In the genomic region with DNA sequence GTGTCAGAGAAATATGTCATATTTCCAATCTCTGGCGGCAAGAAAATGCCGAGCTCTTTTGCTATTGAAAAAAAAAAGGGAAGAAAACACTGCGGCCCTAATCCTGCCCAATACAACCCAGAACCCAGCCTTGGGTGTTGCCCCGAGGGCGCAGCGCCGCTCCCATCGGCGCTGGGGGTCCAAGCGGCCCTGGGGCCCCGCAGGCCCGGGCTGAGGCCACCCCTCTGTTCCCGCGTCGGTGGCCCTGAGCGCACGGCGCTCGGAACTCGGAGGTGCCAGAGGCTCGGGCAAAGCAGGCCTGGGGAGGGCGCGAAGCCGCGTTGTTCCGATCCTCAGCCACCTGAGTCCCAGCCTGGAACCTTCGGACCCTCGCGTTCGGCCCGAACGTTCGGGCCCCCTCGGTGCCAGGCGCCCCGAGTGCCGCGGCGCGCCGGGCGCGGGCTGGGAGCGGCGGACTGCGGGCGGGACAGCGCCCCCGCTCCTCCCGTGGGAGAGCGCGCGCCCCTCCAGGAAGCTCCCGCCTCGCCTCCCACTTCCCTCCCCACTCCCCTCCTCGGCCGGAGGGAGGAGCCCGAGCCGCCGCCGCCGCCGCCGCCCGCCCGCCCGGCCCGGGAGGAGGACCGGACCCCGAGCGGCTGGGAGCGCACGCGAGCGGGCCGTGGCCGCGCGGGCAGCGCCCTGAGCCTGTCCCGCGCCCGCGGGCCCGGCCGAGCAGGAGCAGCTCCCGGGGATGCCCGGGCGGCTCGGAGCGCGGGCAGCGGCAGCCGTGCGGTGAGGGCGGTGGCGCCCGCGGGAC, we compare ENCODE assay signal across 8 cellular contexts. TPM values are rescaled to one million over a fixed set of nuclear protein-coding genes. Genes with fewer than 3 reads are reported as not detected.
DNase-seq lines count a peak whose midpoint lies in the region; ATAC-seq and TF ChIP-seq lines count a peak whose summit lies in the region.

Gene CPNE2, plus strand, starts transcription at position 594 of the 796 bp plus-strand sequence. CDS start 18,160 bp downstream, outside the sequence.

- no peaks in the 10 kb centered on the region for H3K4me1 ChIP-seq in urinary bladder (ENCODE audit: insufficient read depth)

- peak within 1 kb of the TSS; percentile 16 for H3K27ac ChIP-seq in urinary bladder (ENCODE audit: low read depth)

- no peaks in the 10 kb centered on the region for H3K36me3 Mint-ChIP-seq in activated naive CD4-positive, alpha-beta T cell treated with anti-CD3 and anti-CD28 coated beads, Interleukin-2, amount 50 U/mL, for 24 hours
- no peaks in the 10 kb centered on the region for H3K36me3 Mint-ChIP-seq in nephron progenitor cell (ENCODE audit: low read depth)

- no peaks in the 10 kb centered on the region for H3K9me3 Mint-ChIP-seq in activated naive CD4-positive, alpha-beta T cell treated with anti-CD3 and anti-CD28 coated beads, Interleukin-2, amount 50 U/mL, for 24 hours
- H3K9me3 Mint-ChIP-seq in nephron progenitor cell = no peaks in the 10 kb centered on the region

- peak within 1 kb of the TSS; percentile 70 for H3K27ac Mint-ChIP-seq in activated naive CD4-positive, alpha-beta T cell treated with anti-CD3 and anti-CD28 coated beads, Interleukin-2, amount 50 U/mL, for 24 hours
- H3K27ac Mint-ChIP-seq in nephron progenitor cell = no peak within 1 kb of the TSS

- H3K4me3 Mint-ChIP-seq in activated naive CD4-positive, alpha-beta T cell treated with anti-CD3 and anti-CD28 coated beads, Interleukin-2, amount 50 U/mL, for 24 hours = peak within 1 kb of the TSS; percentile 78
- H3K4me3 Mint-ChIP-seq in nephron progenitor cell = peak within 1 kb of the TSS; percentile 86

- ATAC-seq in GM19452 (IDR thresholded peaks at IDR 0.05; ENCODE audit: unreplicated experiment) = no peak

- DNase-seq in Daoy (ENCODE audit: low read depth) (peak; percentile 63), H4 (ENCODE audit: low spot score) (no peak), NCI-H226 (peak; percentile 58), glomerular endothelial cell (ENCODE audit: extremely low read depth, low read depth, low spot score) (no peak), nephron progenitor cell (peak; percentile 78)

- WGBS in urinary bladder = under 1% methylated on average over 99 of the region's 99 CpGs

- no peak for TF ChIP-seq CTCF in nephron progenitor cell (IDR thresholded peaks at IDR 0.05)

- H3K27me3 Mint-ChIP-seq in activated naive CD4-positive, alpha-beta T cell treated with anti-CD3 and anti-CD28 coated beads, Interleukin-2, amount 50 U/mL, for 24 hours = no peaks in the 10 kb centered on the region
- H3K27me3 Mint-ChIP-seq in nephron progenitor cell (ENCODE audit: low read depth, poor library complexity) = peaks cover 34% of the 10 kb centered on the region

- no peaks in the 10 kb centered on the region for H3K36me3 ChIP-seq in urinary bladder (ENCODE audit: insufficient read depth)

- H3K4me1 Mint-ChIP-seq in activated naive CD4-positive, alpha-beta T cell treated with anti-CD3 and anti-CD28 coated beads, Interleukin-2, amount 50 U/mL, for 24 hours = peaks cover 9% of the 10 kb centered on the region
- H3K4me1 Mint-ChIP-seq in nephron progenitor cell = peaks cover 29% of the 10 kb centered on the region

- peak within 1 kb of the TSS; percentile 91 for H3K4me3 ChIP-seq in urinary bladder (ENCODE audit: low read depth, low read length)

RNA-seq across cellular contexts. Expression of gene CPNE2, which starts in this region (rescaled TPM):
- 10.0 and 15.2 TPM in 2 replicates for total RNA-seq in Daoy (2014; rRNA removed; shearing (Covaris generic))
- total RNA-seq in H4 (2014; rRNA removed; shearing (Covaris generic)) = 34.5 and 39.2 TPM in 2 replicates
- 78.4 and 81.0 TPM in 2 replicates for total RNA-seq in glomerular endothelial cell
- total RNA-seq in urinary bladder = 24.6 TPM
- polyA plus RNA-seq in urinary bladder = 43.0 TPM

Comparison
In these comparisons a context has a peak if more than half of its experiments do, and no peak if none do; other contexts are left out.
1. DNase-seq: peak in Daoy (single experiment), NCI-H226 (single experiment) and nephron progenitor cell (single experiment); none in H4 (single experiment) and glomerular endothelial cell (single experiment).